19 cellular contexts compared by ENCODE assay signal in genomic region chr15:67300266-67300914, GRCh38.
"Had no signal": no experiment of that assay in that cellular context is flagged by ENCODE, and none has a peak within 500 bp of the region (broad histone marks: within the 10 kb centered on the region; RNA-seq: fewer than 3 reads in every experiment).

No MANE protein-coding gene starts in this region.

- H3K36me3 ChIP-seq: heart right ventricle, suprapubic skin, transverse colon, vagina had no signal

- DNase-seq: activated CD4-positive, alpha-beta T cell treated with anti-CD3 and anti-CD28 coated beads, Interleukin-2, amount 50 U/mL, for 1 hour; activated naive CD4-positive, alpha-beta T cell treated with anti-CD3 and anti-CD28 coated beads for 36 hours; anterior cingulate cortex; central memory CD4-positive, alpha-beta T cell; dorsolateral prefrontal cortex; heart right ventricle; kidney glomerular epithelial cell; nephron progenitor cell; nucleus accumbens; posterior cingulate gyrus; retina; stimulated activated naive CD8-positive, alpha-beta T cell treated with anti-CD3 and anti-CD28 coated beads, Interleukin-15, amount 100 ng/mL, for 72 hours; T1000; transverse colon had no signal

- H3K4me1 Mint-ChIP-seq: stimulated activated naive CD8-positive, alpha-beta T cell treated with anti-CD3 and anti-CD28 coated beads, Interleukin-15, amount 100 ng/mL, for 72 hours had no signal

- H3K27ac Mint-ChIP-seq: activated naive CD4-positive, alpha-beta T cell treated with anti-CD3 and anti-CD28 coated beads for 36 hours; brain; memory B cell; nephron progenitor cell; stimulated activated naive CD8-positive, alpha-beta T cell treated with anti-CD3 and anti-CD28 coated beads, Interleukin-15, amount 100 ng/mL, for 72 hours had no signal

- ATAC-seq: heart right ventricle; stimulated activated naive CD8-positive, alpha-beta T cell treated with anti-CD3 and anti-CD28 coated beads, Interleukin-15, amount 100 ng/mL, for 72 hours had no signal

- H3K4me3 ChIP-seq: dorsolateral prefrontal cortex, heart right ventricle, suprapubic skin, transverse colon, vagina had no signal

- H3K27me3 Mint-ChIP-seq: memory B cell; stimulated activated naive CD8-positive, alpha-beta T cell treated with anti-CD3 and anti-CD28 coated beads, Interleukin-15, amount 100 ng/mL, for 72 hours had no signal

- H3K9me3 ChIP-seq: heart right ventricle, suprapubic skin, transverse colon, vagina had no signal

- H3K36me3 Mint-ChIP-seq: brain, memory B cell had no signal

- H3K4me3 Mint-ChIP-seq: activated naive CD4-positive, alpha-beta T cell treated with anti-CD3 and anti-CD28 coated beads for 36 hours; brain; memory B cell; nephron progenitor cell; stimulated activated naive CD8-positive, alpha-beta T cell treated with anti-CD3 and anti-CD28 coated beads, Interleukin-15, amount 100 ng/mL, for 72 hours had no signal

- H3K9me3 Mint-ChIP-seq: activated naive CD4-positive, alpha-beta T cell treated with anti-CD3 and anti-CD28 coated beads for 36 hours; brain; memory B cell; nephron progenitor cell; stimulated activated naive CD8-positive, alpha-beta T cell treated with anti-CD3 and anti-CD28 coated beads, Interleukin-15, amount 100 ng/mL, for 72 hours had no signal

- H3K27ac ChIP-seq: dorsolateral prefrontal cortex, epithelial cell of prostate, heart right ventricle, suprapubic skin, transverse colon, vagina had no signal
